In the genomic region with DNA sequence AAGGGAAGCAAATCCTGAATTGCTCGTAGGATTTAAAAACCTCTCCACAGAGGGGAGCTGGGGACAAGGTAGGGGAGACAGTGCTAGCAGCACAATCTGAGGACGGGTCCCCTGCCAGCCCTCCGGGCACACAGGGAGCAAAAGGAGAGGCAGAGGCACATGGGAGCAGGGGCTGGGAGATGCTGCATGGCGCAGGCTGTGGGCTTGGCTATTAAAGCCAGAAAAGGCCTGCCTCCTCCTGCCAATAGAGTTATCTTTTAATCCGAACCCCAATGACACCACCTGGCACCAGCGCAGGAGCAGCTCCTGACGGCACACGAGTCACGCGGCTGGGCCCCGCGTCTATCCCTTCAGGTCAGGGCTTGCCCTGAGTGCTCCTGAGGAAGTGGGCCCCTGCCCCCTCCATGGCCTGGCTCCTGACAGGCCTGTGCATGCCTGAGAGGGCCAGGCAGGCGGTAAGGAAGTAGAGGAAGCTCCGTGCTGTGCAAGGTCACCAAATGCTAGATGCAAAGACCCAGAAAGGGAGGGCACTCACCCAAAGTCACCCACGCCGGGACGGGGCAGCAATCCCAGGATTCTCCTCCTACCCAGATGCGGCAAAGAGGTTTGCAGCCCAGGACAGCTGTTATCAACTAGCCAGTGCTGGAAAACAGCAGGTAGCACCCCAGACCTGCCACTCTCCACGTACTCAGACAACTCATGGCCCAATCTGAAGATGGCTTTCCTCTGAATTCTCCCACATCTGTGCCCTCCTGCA, we compare ENCODE assay signal across 8 cellular contexts. TPM values are rescaled to one million over a fixed set of nuclear protein-coding genes. Genes with fewer than 3 reads are reported as not detected.
DNase-seq lines count a peak whose midpoint lies in the region; ATAC-seq and TF ChIP-seq lines count a peak whose summit lies in the region.

No MANE protein-coding gene starts in this region.

- DNase-seq in COLO668 (lab: John Stamatoyannopoulos, UW; ENCODE audit: unreplicated experiment) (peak; percentile 78), KBM-7 (peak; percentile 87), WERI-Rb-1 (peak; percentile 97), lower lobe of right lung (peak; percentile 59), NCI-H2107 (lab: John Stamatoyannopoulos, UW) (no peak)
- DNase-seq in stimulated activated naive B cell treated with anti-CD40 and anti-IgM and Interleukin-4, amounts not matched to agents 10 μg/mL and 1 μg/mL and 100 μg/mL, for 72 hours, result no peak

- H3K27ac ChIP-seq in WERI-Rb-1 (peak overlapping the region; percentile 85), lower lobe of right lung (no peak overlapping the region)

- H3K27ac Mint-ChIP-seq in stimulated activated naive B cell treated with anti-CD40 and anti-IgM and Interleukin-4, amounts not matched to agents 10 μg/mL and 1 μg/mL and 100 μg/mL, for 72 hours, result no peak overlapping the region

- TF ChIP-seq CTCF in WERI-Rb-1 (IDR thresholded peaks at IDR 0.05; ENCODE audit: low read depth, low read length) (no peak), lower lobe of right lung (IDR thresholded peaks at IDR 0.05) (no peak)

- no peaks in the 10 kb centered on the region for H3K9me3 Mint-ChIP-seq in stimulated activated naive B cell treated with anti-CD40 and anti-IgM and Interleukin-4, amounts not matched to agents 10 μg/mL and 1 μg/mL and 100 μg/mL, for 72 hours

- peaks cover 26% of the 10 kb centered on the region for H3K4me1 ChIP-seq in lower lobe of right lung

- ATAC-seq in lower lobe of right lung (peak; percentile 60 to 80), HG03045 (IDR thresholded peaks at IDR 0.05; ENCODE audit: unreplicated experiment) (no peak), GM18870 (IDR thresholded peaks at IDR 0.05; ENCODE audit: unreplicated experiment) (no peak)
- no peak for ATAC-seq in stimulated activated naive B cell treated with anti-CD40 and anti-IgM and Interleukin-4, amounts not matched to agents 10 μg/mL and 1 μg/mL and 100 μg/mL, for 72 hours (replicated peaks)

- H3K36me3 ChIP-seq in WERI-Rb-1 (no peaks in the 10 kb centered on the region; the same call in 1 of the 2 replicates), lower lobe of right lung (no peaks in the 10 kb centered on the region)

- no peaks in the 10 kb centered on the region for H3K9me3 ChIP-seq in WERI-Rb-1 (ENCODE audit: severe bottlenecking)
- H3K9me3 ChIP-seq in lower lobe of right lung, result no peaks in the 10 kb centered on the region

- H3K36me3 Mint-ChIP-seq in stimulated activated naive B cell treated with anti-CD40 and anti-IgM and Interleukin-4, amounts not matched to agents 10 μg/mL and 1 μg/mL and 100 μg/mL, for 72 hours, result no peaks in the 10 kb centered on the region

- H3K27me3 ChIP-seq in WERI-Rb-1 (ENCODE audit: insufficient read depth, low read depth, severe bottlenecking), result no peaks in the 10 kb centered on the region
- H3K27me3 ChIP-seq in lower lobe of right lung (ENCODE audit: low read depth), result no peaks in the 10 kb centered on the region

- no peak overlapping the region for H3K4me3 ChIP-seq in WERI-Rb-1 (ENCODE audit: low read depth, low read length)
- no peak overlapping the region for H3K4me3 ChIP-seq in lower lobe of right lung

- peaks cover 18 to 20% of the 10 kb centered on the region in 2 donors for H3K27me3 Mint-ChIP-seq in stimulated activated naive B cell treated with anti-CD40 and anti-IgM and Interleukin-4, amounts not matched to agents 10 μg/mL and 1 μg/mL and 100 μg/mL, for 72 hours

- no peak overlapping the region for H3K4me3 Mint-ChIP-seq in stimulated activated naive B cell treated with anti-CD40 and anti-IgM and Interleukin-4, amounts not matched to agents 10 μg/mL and 1 μg/mL and 100 μg/mL, for 72 hours

- intact Hi-C loops in lower lobe of right lung (cut with DNase I), result no loop called here

- in situ Hi-C loops in KBM-7 (cut with MboI; ENCODE audit: low pct_unique_long_range_greater_than_20kb, low sequenced_read_pairs), result no loop called here

- no peaks in the 10 kb centered on the region for H3K4me1 Mint-ChIP-seq in stimulated activated naive B cell treated with anti-CD40 and anti-IgM and Interleukin-4, amounts not matched to agents 10 μg/mL and 1 μg/mL and 100 μg/mL, for 72 hours

RNA-seq across cellular contexts. Expression of gene DLG5, which starts 28.1 kb away (rescaled TPM):
- total RNA-seq in lower lobe of right lung, result 18.7 TPM

Comparison
In these comparisons a context has a peak if more than half of its experiments do, and no peak if none do; other contexts are left out.
1. DNase-seq: peak in COLO668 (single experiment), KBM-7 (single experiment), WERI-Rb-1 (single experiment) and lower lobe of right lung (single experiment); none in stimulated activated naive B cell treated with anti-CD40 and anti-IgM and Interleukin-4, amounts not matched to agents 10 μg/mL and 1 μg/mL and 100 μg/mL, for 72 hours (single experiment) and NCI-H2107 (single experiment).
2. ATAC-seq: peak in lower lobe of right lung (2 of 2); none in HG03045 (single experiment), stimulated activated naive B cell treated with anti-CD40 and anti-IgM and Interleukin-4, amounts not matched to agents 10 μg/mL and 1 μg/mL and 100 μg/mL, for 72 hours (0 of 2) and GM18870 (single experiment).